24 cellular contexts compared by ENCODE assay signal in the genomic region with DNA sequence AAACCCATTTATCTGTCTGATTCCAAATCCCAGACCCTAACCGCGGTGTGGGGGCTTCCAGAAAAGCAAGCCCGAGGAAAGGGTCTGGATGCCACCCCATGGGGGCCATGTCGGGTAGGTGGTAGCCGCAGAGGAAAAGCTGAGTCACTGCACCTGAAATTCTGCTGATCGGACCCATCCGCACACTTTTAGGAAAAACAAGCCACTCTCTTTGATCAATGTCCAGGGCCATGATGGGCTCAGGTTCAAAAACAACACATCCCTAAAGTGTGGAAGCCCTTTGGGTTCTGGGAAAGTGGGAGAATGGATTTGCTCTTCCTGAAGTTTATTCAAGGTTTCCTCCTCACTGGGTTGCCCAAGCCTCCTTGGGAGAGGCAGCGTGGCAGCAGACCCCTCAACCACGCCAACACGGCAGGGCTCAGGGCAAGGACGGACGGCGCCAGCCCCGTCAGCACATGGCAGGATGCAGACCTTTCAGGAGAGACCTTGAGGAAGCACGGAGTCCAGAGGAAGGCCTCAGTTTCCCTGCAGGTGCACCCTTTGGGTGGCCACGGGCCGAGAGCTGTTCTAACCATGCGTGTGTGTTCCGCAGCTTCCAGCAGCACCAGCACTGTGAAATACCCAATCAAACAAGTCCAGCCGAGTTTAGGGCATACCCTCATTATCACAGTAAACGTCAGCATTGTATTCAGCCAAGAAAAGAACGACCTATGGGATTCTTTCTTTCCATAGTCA.
"Had no signal": no experiment of that assay in that cellular context is flagged by ENCODE, and none has a peak within 500 bp of the region (broad histone marks: within the 10 kb centered on the region; RNA-seq: fewer than 3 reads in every experiment).

No MANE protein-coding gene starts in this region.

- H3K4me3 Mint-ChIP-seq: activated T-cell treated with anti-CD3 and anti-CD28 coated beads, Interleukin-2, amount 50 U/mL, for 24 hours; activated T-helper 17 cell treated with anti-CD3 and anti-CD28 coated beads, Interleukin-2, amount 50 U/mL, for 72 hours; effector memory CD8-positive, alpha-beta T cell; memory B cell; naive B cell; neural crest cell had no signal

- H3K4me1 Mint-ChIP-seq: activated T-helper 17 cell treated with anti-CD3 and anti-CD28 coated beads, Interleukin-2, amount 50 U/mL, for 72 hours; memory B cell; naive B cell had no signal

- H3K27me3 Mint-ChIP-seq: activated T-cell treated with anti-CD3 and anti-CD28 coated beads, Interleukin-2, amount 50 U/mL, for 24 hours had no signal

- ATAC-seq: activated naive CD4-positive, alpha-beta T cell treated with anti-CD3 and anti-CD28 coated beads, Interleukin-2, amount 50 U/mL, for 72 hours; activated T-helper 17 cell treated with anti-CD3 and anti-CD28 coated beads, Interleukin-2, amount 50 U/mL, for 72 hours; effector memory CD8-positive, alpha-beta T cell; gastrocnemius medialis; stimulated activated naive CD8-positive, alpha-beta T cell treated with anti-CD3 and anti-CD28 coated beads, Interleukin-15, Interleukin-2, amounts not matched to agents 100 U/mL and 50 U/mL, for 24 hours had no signal

- H3K4me1 ChIP-seq: gastrocnemius medialis, sigmoid colon had no signal

- H3K27me3 ChIP-seq: ascending aorta, brain microvascular endothelial cell, gastrocnemius medialis had no signal

- H3K36me3 ChIP-seq: ascending aorta, brain microvascular endothelial cell, esophagus muscularis mucosa, gastrocnemius medialis, sigmoid colon had no signal

- H3K4me3 ChIP-seq: ascending aorta, esophagus muscularis mucosa, gastrocnemius medialis, sigmoid colon had no signal

- H3K27ac ChIP-seq: ascending aorta, brain microvascular endothelial cell, esophagus muscularis mucosa, gastrocnemius medialis, sigmoid colon had no signal

- DNase-seq: activated CD4-positive, alpha-beta T cell treated with anti-CD3 and anti-CD28 coated beads for 1 hour; activated CD4-positive, alpha-beta T cell treated with anti-CD3 and anti-CD28 coated beads, Interleukin-2, amount 50 U/mL, for 1 hour; activated CD8-positive, alpha-beta memory T cell treated with anti-CD3 and anti-CD28 coated beads for 24 hours; activated CD8-positive, alpha-beta memory T cell treated with anti-CD3 and anti-CD28 coated beads, Interleukin-2, amount 50 U/mL, for 4 hours; activated T-cell treated with anti-CD3 and anti-CD28 coated beads, Interleukin-2, amount 50 U/mL, for 24 hours; brain microvascular endothelial cell; central memory CD4-positive, alpha-beta T cell; effector memory CD8-positive, alpha-beta T cell; gastrocnemius medialis; hippocampal formation; naive B cell; retina; sigmoid colon; stimulated activated CD4-positive, alpha-beta T cell treated with anti-CD3 and anti-CD28 coated beads, Interleukin-4, amount 100 ng/mL, for 24 hours; stimulated activated naive CD8-positive, alpha-beta T cell treated with anti-CD3 and anti-CD28 coated beads, Interleukin-15, Interleukin-2, amounts not matched to agents 100 U/mL and 50 U/mL, for 24 hours; T-helper 9 cell had no signal

- H3K36me3 Mint-ChIP-seq: activated naive CD4-positive, alpha-beta T cell treated with anti-CD3 and anti-CD28 coated beads, Interleukin-2, amount 50 U/mL, for 72 hours; memory B cell; naive B cell had no signal

- FAIRE-seq: colon had no signal

- H3K9me3 Mint-ChIP-seq: activated naive CD4-positive, alpha-beta T cell treated with anti-CD3 and anti-CD28 coated beads, Interleukin-2, amount 50 U/mL, for 72 hours; activated T-helper 17 cell treated with anti-CD3 and anti-CD28 coated beads, Interleukin-2, amount 50 U/mL, for 72 hours; effector memory CD8-positive, alpha-beta T cell; memory B cell had no signal

- H3K9me3 ChIP-seq: ascending aorta had no signal

- H3K27ac Mint-ChIP-seq: activated naive CD4-positive, alpha-beta T cell treated with anti-CD3 and anti-CD28 coated beads, Interleukin-2, amount 50 U/mL, for 72 hours; activated T-cell treated with anti-CD3 and anti-CD28 coated beads, Interleukin-2, amount 50 U/mL, for 24 hours; activated T-helper 17 cell treated with anti-CD3 and anti-CD28 coated beads, Interleukin-2, amount 50 U/mL, for 72 hours; effector memory CD8-positive, alpha-beta T cell; memory B cell; naive B cell; progenitor cell of endocrine pancreas had no signal
